Comparison of ENCODE assay signal across 32 cellular contexts in the genomic region with DNA sequence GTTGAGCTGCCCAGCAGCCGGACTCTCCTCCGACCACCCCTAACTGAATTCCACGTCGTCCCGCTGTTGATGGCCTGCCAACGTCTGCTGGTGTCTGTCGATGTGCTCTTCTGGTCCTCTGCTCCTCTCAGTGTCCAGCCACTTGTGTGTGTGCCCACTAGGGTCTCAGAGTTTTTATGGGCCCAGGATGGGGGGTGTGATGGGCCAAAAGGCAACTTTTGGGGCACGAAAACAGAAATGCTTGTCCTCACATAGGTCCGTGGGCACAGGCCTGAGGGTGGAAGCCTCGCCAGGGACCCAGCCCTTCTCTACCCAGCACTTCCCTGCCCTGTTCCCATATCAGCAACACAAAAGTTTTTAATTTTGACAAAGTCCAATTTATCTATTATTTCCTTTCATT.
"Had no signal": no experiment of that assay in that cellular context is flagged by ENCODE, and none has a peak within 500 bp of the region (broad histone marks: within the 10 kb centered on the region; RNA-seq: fewer than 3 reads in every experiment).

No MANE protein-coding gene starts in this region.

- H3K27ac ChIP-seq: adrenal gland, ascending aorta, body of pancreas, brain microvascular endothelial cell, breast epithelium, cardiac muscle cell had no signal

- ATAC-seq: activated naive CD4-positive, alpha-beta T cell treated with anti-CD3 and anti-CD28 coated beads, Interleukin-2, amount 50 U/mL, for 72 hours; activated naive CD8-positive, alpha-beta T cell treated with anti-CD3 and anti-CD28 coated beads, Interleukin-2, amount 50 U/mL, for 24 hours; activated T-cell treated with anti-CD3 and anti-CD28 coated beads, Interleukin-2, amount 50 U/mL, for 4 hours; activated T-cell treated with anti-CD3 and anti-CD28 coated beads, Interleukin-2, amount 50 U/mL, for 72 hours; activated T-helper 17 cell treated with anti-CD3 and anti-CD28 coated beads, Interleukin-2, amount 50 U/mL, for 72 hours; body of pancreas had no signal

- DNase-seq: activated effector memory CD4-positive, alpha-beta T cell treated with anti-CD3 and anti-CD28 coated beads, Interleukin-2, amount 50 U/mL, for 16 hours; activated effector memory CD4-positive, alpha-beta T cell treated with Interleukin-2 at 50 U/mL for 16 hours; activated gamma-delta T cell; activated gamma-delta T cell treated with Interleukin-2 at 50 U/mL for 16 hours; activated naive CD4-positive, alpha-beta T cell; activated naive CD4-positive, alpha-beta T cell treated with anti-CD3 and anti-CD28 coated beads for 36 hours; activated naive CD4-positive, alpha-beta T cell treated with anti-CD3 and anti-CD28 coated beads, Interleukin-2, amount 10 ng/mL, durations not matched to agents 7 days and 5 days; activated naive CD4-positive, alpha-beta T cell treated with anti-CD3 and anti-CD28 coated beads, Interleukin-2, amount 50 U/mL, for 16 hours; activated naive CD4-positive, alpha-beta T cell treated with Interleukin-2 at 50 U/mL for 16 hours; activated naive CD8-positive, alpha-beta T cell treated with anti-CD3 and anti-CD28 coated beads for 36 hours; activated naive CD8-positive, alpha-beta T cell treated with anti-CD3 and anti-CD28 coated beads, Interleukin-2, amount 10 ng/mL, durations not matched to agents 7 days and 5 days; activated naive CD8-positive, alpha-beta T cell treated with anti-CD3 and anti-CD28 coated beads, Interleukin-2, amount 50 U/mL, for 24 hours; activated T-cell treated with anti-CD3 and anti-CD28 coated beads, Interleukin-2, amount 50 U/mL, for 1 hour; activated T-cell treated with anti-CD3 and anti-CD28 coated beads, Interleukin-2, amount 50 U/mL, for 24 hours; activated T-cell treated with anti-CD3 and anti-CD28 coated beads, Interleukin-2, amount 50 U/mL, for 4 hours; activated T-cell treated with anti-CD3 and anti-CD28 coated beads, Interleukin-2, amount 50 U/mL, for 48 hours; activated T-cell treated with anti-CD3 and anti-CD28 coated beads, Interleukin-2, amount 50 U/mL, for 72 hours; adrenal gland; amniotic stem cell; amygdala; anterior cingulate cortex; body of pancreas; brain microvascular endothelial cell; caudate nucleus; central memory CD4-positive, alpha-beta T cell; cerebellar nuclear complex had no signal

- FAIRE-seq: astrocyte had no signal

- H3K36me3 ChIP-seq: adrenal gland, ascending aorta, brain microvascular endothelial cell, breast epithelium, cardiac muscle cell had no signal

- H3K4me3 ChIP-seq: adrenal gland, ascending aorta, body of pancreas, breast epithelium, cardiac muscle cell had no signal

- H3K4me1 ChIP-seq: adrenal gland, ascending aorta, body of pancreas, breast epithelium had no signal

- H3K9me3 ChIP-seq: adrenal gland, ascending aorta, body of pancreas had no signal

- H3K27me3 ChIP-seq: adrenal gland, ascending aorta, body of pancreas, brain microvascular endothelial cell, breast epithelium, cardiac muscle cell had no signal
